21 cellular contexts compared by ENCODE assay signal in genomic region chr6:12278915-12279314, GRCh38. TPM values are rescaled to one million over a fixed set of nuclear protein-coding genes. Genes with fewer than 3 reads are reported as not detected.
DNase-seq lines count a peak whose midpoint lies in the region; ATAC-seq, FAIRE-seq and TF ChIP-seq lines count a peak whose summit lies in the region.
"Had no signal": no experiment of that assay in that cellular context is flagged by ENCODE, and none has a peak within 500 bp of the region (broad histone marks: within the 10 kb centered on the region; RNA-seq: fewer than 3 reads in every experiment).

No MANE protein-coding gene starts in this region.

- intact Hi-C loops in Panc1 (cut with micrococcal nuclease; ENCODE audit: unreplicated experiment), result no loop called here

- no peaks in the 10 kb centered on the region for H3K79me2 ChIP-seq in GM23338 (replicated peaks; ENCODE audit: insufficient read depth)

- H3K4me3 ChIP-seq in GM23338 (no peak overlapping the region), Panc1 (ENCODE audit: low read depth in 2 of 2, low read length in 2 of 2) (peak overlapping the region in 1 of 2 experiments; percentile 10; a peak in 2 of 4 replicates)
- H3K4me3 ChIP-seq: BLaER1 treated with 17β-estradiol and CSF1 and Interleukin-3, amounts not matched to agents 10 nM and 100 nM; PC-9; SJSA1 had no signal

- FAIRE-seq in HTR-8/SVneo (lab: Jason Lieb, UNC), result no peak
- FAIRE-seq: HepG2 had no signal

- no peaks in the 10 kb centered on the region for H3K36me3 Mint-ChIP-seq in GM23338 (ENCODE audit: low read depth)
- H3K36me3 Mint-ChIP-seq: CD8-positive, alpha-beta memory T cell had no signal

- no peaks in the 10 kb centered on the region for H3F3A ChIP-seq in GM23338 (replicated peaks; ENCODE audit: low read depth)

- CTCF ChIA-PET in Panc1 (lab: Charles Lee), result no interaction called here

- H3K36me3 ChIP-seq in GM23338 (ENCODE audit: insufficient read depth) (no peaks in the 10 kb centered on the region), Panc1 (ENCODE audit: control insufficient read depth, insufficient read depth, low read length) (no peaks in the 10 kb centered on the region)
- H3K36me3 ChIP-seq: BLaER1 treated with 17β-estradiol and CSF1 and Interleukin-3, amounts not matched to agents 10 nM and 100 nM; SJSA1 had no signal

- no peaks in the 10 kb centered on the region for H3K9me3 ChIP-seq in Panc1 (ENCODE audit: control insufficient read depth, insufficient read depth, low read depth, low read length)
- H3K9me3 ChIP-seq: BLaER1 treated with 17β-estradiol and CSF1 and Interleukin-3, amounts not matched to agents 10 nM and 100 nM; SJSA1 had no signal

- no peaks in the 10 kb centered on the region for H3K27me3 ChIP-seq in GM23338 (ENCODE audit: insufficient read depth)
- H3K27me3 ChIP-seq in Panc1 (ENCODE audit: control insufficient read depth, insufficient read depth, low read length), result no peaks in the 10 kb centered on the region
- H3K27me3 ChIP-seq in foreskin keratinocyte, result no peaks in the 10 kb centered on the region
- H3K27me3 ChIP-seq: BLaER1 treated with 17β-estradiol and CSF1 and Interleukin-3, amounts not matched to agents 10 nM and 100 nM; SJSA1 had no signal

- H3K27me3 Mint-ChIP-seq in GM23338 (ENCODE audit: insufficient read depth, low read depth, poor library complexity), result peaks cover 2% of the 10 kb centered on the region

- BruUV-seq in Panc1 (replicated peaks; lab: Mats Ljungman, UMichigan), result no TSS peak

- peak overlapping the region; percentile 35; the same call in 1 of the 2 replicates for H2AFZ ChIP-seq in GM23338
- H2AFZ ChIP-seq: PC-9 had no signal

- H3K27ac ChIP-seq in 22Rv1, result peak overlapping the region; percentile 75
- no peak overlapping the region for H3K27ac ChIP-seq in GM23338 (ENCODE audit: low read depth)
- H3K27ac ChIP-seq in Panc1 (ENCODE audit: low read length), result peak overlapping the region; percentile 80
- no peak overlapping the region for H3K27ac ChIP-seq in foreskin keratinocyte
- H3K27ac ChIP-seq: BLaER1 treated with 17β-estradiol and CSF1 and Interleukin-3, amounts not matched to agents 10 nM and 100 nM; KMS-11; PC-9; SJSA1 had no signal

- DNase-seq in GM23338 (ENCODE audit: low spot score) (no peak), Panc1 (ENCODE audit: low read depth, low spot score) (no peak), foreskin keratinocyte (no peak), HuH-7 (ENCODE audit: low spot score) (no peak), erythroblast (lab: John Stamatoyannopoulos, UW) (no peak), HTR-8/SVneo (ENCODE audit: insufficient read length, low spot score) (no peak), 8988T (no peak)
- DNase-seq: CD8-positive, alpha-beta memory T cell; DMS79; NCI-H1092; NCI-H1436 treated with DMSO at 0.1 percent for 48 hours; NCI-H2029; NCI-H345; NCI-H524 treated with DMSO at 0.1 percent for 48 hours; PC-9 had no signal

- H3K9me3 Mint-ChIP-seq in GM23338, result no peaks in the 10 kb centered on the region

- H3K4me2 ChIP-seq in GM23338, result no peak overlapping the region
- H3K4me2 ChIP-seq: KMS-11, PC-9 had no signal

- H3K4me1 Mint-ChIP-seq in GM23338, result no peaks in the 10 kb centered on the region

- TF ChIP-seq CTCF in 22Rv1 (IDR thresholded peaks at IDR 0.05) (no peak), GM23338 (conservative IDR thresholded peaks at IDR 0.05; ENCODE audit: low read depth in 2 of 2) (no peak), Panc1 (IDR thresholded peaks at IDR 0.05) (no peak), foreskin keratinocyte (conservative IDR thresholded peaks at IDR 0.05) (no peak)

- no peak overlapping the region for H3K4me3 Mint-ChIP-seq in GM23338
- H3K4me3 Mint-ChIP-seq: CD8-positive, alpha-beta memory T cell had no signal

- ATAC-seq in GM23338 (no peak), Panc1 (peak; percentile 59), foreskin keratinocyte (peak; percentile 11)
- ATAC-seq: HepG2 had no signal

- no peaks in the 10 kb centered on the region for H3K4me1 ChIP-seq in GM23338 (ENCODE audit: insufficient read depth)
- peaks cover 17% of the 10 kb centered on the region; the same call in 1 of the 2 replicates for H3K4me1 ChIP-seq in Panc1 (ENCODE audit: control insufficient read depth, insufficient read depth, low read length)
- H3K4me1 ChIP-seq in foreskin keratinocyte, result peaks cover 17% of the 10 kb centered on the region

- no peak overlapping the region for H3K27ac Mint-ChIP-seq in GM23338
- H3K27ac Mint-ChIP-seq: CD8-positive, alpha-beta memory T cell had no signal

- H3K9me2 ChIP-seq in GM23338 (ENCODE audit: insufficient read depth), result no peaks in the 10 kb centered on the region

- TF ChIP-seq POLR2A in erythroblast (IDR thresholded peaks at IDR 0.05; ENCODE audit: low read length), result no peak

- POLR2A ChIA-PET in Panc1 (lab: Charles Lee), result no interaction called here

- H4K20me1 ChIP-seq in GM23338 (replicated peaks; ENCODE audit: insufficient read depth), result no peaks in the 10 kb centered on the region
- H4K20me1 ChIP-seq: BLaER1 treated with 17β-estradiol and CSF1 and Interleukin-3, amounts not matched to agents 10 nM and 100 nM had no signal

- in situ Hi-C loops in Panc1 (cut with HindIII; ENCODE audit: low pct_unique_long_range_greater_than_20kb, low sequenced_read_pairs), result no loop called here

TF ChIP-seq in GM23338, 12 proteins besides CTCF, POLR2A, EP300 and RAD21 (continues in another document):
- TF ChIP-seq ZNF462 (CRISPR knock-in tag; IDR thresholded peaks at IDR 0.05) (no peak), EZH2 (IDR thresholded peaks at IDR 0.05; ENCODE audit: low read depth, unreplicated experiment) (no peak), NANOG (IDR thresholded peaks at IDR 0.05; ENCODE audit: borderline replicate concordance) (no peak), ZNF331 (CRISPR knock-in tag; IDR thresholded peaks at IDR 0.05; ENCODE audit: low read depth) (no peak), CREB1 (CRISPR knock-in tag; IDR thresholded peaks at IDR 0.05; ENCODE audit: low read depth) (no peak), STAT1 (IDR thresholded peaks at IDR 0.05; ENCODE audit: unreplicated experiment) (no peak)

RNA-seq across cellular contexts. Expression of gene EDN1, which starts 11.2 kb away (rescaled TPM):
- total RNA-seq in GM23338 (2014; rRNA removed; shearing (Covaris generic)), result 0.58 and 0.80 TPM in 2 replicates
- polyA plus RNA-seq in GM23338 (2016; fragmentation: Nextera tagmentation; extraction: Ambion mirVana) (1.1 and 1.2 TPM in 2 replicates), foreskin keratinocyte (16.2 and 27.5 TPM in 2 replicates)
- total RNA-seq in Panc1 (2021; ENCODE audit: unreplicated experiment) (15.1 TPM), foreskin keratinocyte (26.5 and 39.6 TPM in 2 replicates)
- polyA plus RNA-seq in Panc1 (2012; ENCODE audit: insufficient read length), result 18.0 TPM
- total RNA-seq: A673 had no signal
- polyA plus RNA-seq: CD8-positive, alpha-beta memory T cell had no signal

Comparison
In these comparisons a context has a peak if more than half of its experiments do, and no peak if none do; other contexts are left out.
1. H3K27ac ChIP-seq: peak in 22Rv1 (single experiment) and Panc1 (single experiment); none in GM23338 (single experiment) and foreskin keratinocyte (single experiment).